In genomic region chr6:106452628-106453027, GRCh38 we compare ENCODE assay signal across 26 cellular contexts.
"Had no signal": no experiment of that assay in that cellular context is flagged by ENCODE, and none has a peak within 500 bp of the region (broad histone marks: within the 10 kb centered on the region; RNA-seq: fewer than 3 reads in every experiment).

No MANE protein-coding gene starts in this region.

- DNase-seq: activated CD4-positive, alpha-beta memory T cell treated with anti-CD3 and anti-CD28 coated beads, Interleukin-2, amount 10 ng/mL, durations not matched to agents 7 days and 5 days; activated CD4-positive, alpha-beta T cell treated with anti-CD3 and anti-CD28 coated beads for 1 hour; activated CD4-positive, alpha-beta T cell treated with anti-CD3 and anti-CD28 coated beads, Interleukin-2, amount 10 ng/mL, durations not matched to agents 7 days and 5 days; activated CD8-positive, alpha-beta memory T cell treated with anti-CD3 and anti-CD28 coated beads, Interleukin-2, amount 50 U/mL, for 48 hours; activated gamma-delta T cell; activated naive CD4-positive, alpha-beta T cell treated with anti-CD3 and anti-CD28 coated beads, Interleukin-2, amount 10 ng/mL, durations not matched to agents 7 days and 5 days; activated naive CD8-positive, alpha-beta T cell treated with anti-CD3 and anti-CD28 coated beads, Interleukin-2, amount 10 ng/mL, durations not matched to agents 7 days and 5 days; activated T-cell treated with anti-CD3 and anti-CD28 coated beads, Interleukin-2, amount 50 U/mL, for 24 hours; cortex of kidney; esophagus squamous epithelium; gastrocnemius medialis; glutamatergic neuron; left cardiac atrium; left ventricle myocardium superior; naive B cell; nephron progenitor cell; right lobe of liver; stimulated activated CD4-positive, alpha-beta T cell treated with anti-CD3 and anti-CD28 coated beads, Interleukin-4, amount 100 ng/mL, for 24 hours; T-helper 17 cell; uterus had no signal

- H3K36me3 ChIP-seq: ascending aorta, gastrocnemius medialis, neutrophil, right lobe of liver, thoracic aorta, uterus had no signal

- H3K4me3 ChIP-seq: ascending aorta, esophagus squamous epithelium, gastrocnemius medialis, right lobe of liver, skin epidermis, thoracic aorta, uterus had no signal

- H3K9me3 ChIP-seq: ascending aorta, esophagus squamous epithelium, gastrocnemius medialis, neutrophil, right lobe of liver, thoracic aorta, uterus had no signal

- H3K27ac ChIP-seq: ascending aorta, esophagus squamous epithelium, gastrocnemius medialis, neutrophil, right lobe of liver, skin epidermis, thoracic aorta, uterus had no signal

- H3K27me3 ChIP-seq: ascending aorta, esophagus squamous epithelium, gastrocnemius medialis, neutrophil, right lobe of liver, uterus had no signal

- ATAC-seq: gastrocnemius medialis; left cardiac atrium; left ventricle myocardium superior; right lobe of liver; stimulated activated effector memory CD8-positive, alpha-beta T cell treated with anti-CD3 and anti-CD28 coated beads, Interleukin-12 subunit alpha, Interleukin-12 subunit beta, amount 100 ng/mL, for 72 hours; T-helper 17 cell; WTC11 had no signal

- H3K4me1 ChIP-seq: gastrocnemius medialis, right lobe of liver, uterus had no signal
